1 cellular context compared by ENCODE assay signal in the genomic region with DNA sequence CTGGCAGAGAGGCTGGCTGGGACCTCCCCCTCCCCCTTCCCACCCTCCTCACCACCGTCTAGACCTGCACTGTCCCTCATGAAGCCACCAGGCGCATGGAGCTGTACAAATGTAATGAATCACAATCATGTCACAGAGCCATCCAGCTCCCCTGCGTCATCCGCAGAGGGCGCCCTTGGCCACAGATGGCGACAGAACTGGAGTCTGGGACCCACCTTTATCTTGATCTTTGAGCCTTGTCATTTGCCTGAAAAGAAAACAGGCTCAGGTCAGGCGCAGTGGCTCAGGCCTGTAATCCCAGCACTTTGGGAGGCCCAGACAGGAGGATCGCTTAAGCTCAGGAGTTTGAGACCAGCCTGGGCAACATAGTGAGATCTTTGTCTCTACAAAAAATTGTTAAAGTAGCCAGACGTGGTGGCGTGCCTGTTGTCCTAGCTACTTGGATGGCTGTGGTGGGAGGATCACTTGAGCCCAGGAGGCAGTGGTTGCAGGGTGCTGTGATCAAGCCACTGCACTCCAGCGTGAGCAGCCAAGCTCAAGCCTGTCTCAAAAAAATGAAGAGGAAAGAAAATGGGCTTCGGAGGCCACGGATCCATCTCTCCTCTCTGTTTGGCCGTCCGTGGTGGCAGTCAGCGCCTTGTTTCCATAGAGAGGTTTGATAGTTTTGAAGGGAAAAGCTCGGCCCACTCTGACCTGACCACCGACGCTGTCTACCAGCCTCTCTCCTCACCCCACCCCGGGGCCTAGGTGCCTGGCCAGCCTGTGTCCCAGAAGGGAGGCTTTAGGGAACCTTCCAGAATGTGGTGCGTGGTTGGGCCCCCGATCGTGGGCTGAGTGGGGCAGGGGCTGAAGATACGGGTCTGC.
TF ChIP-seq lines count a peak whose summit lies in the region.

No MANE protein-coding gene starts in this region.

TF ChIP-seq in K562, 482 proteins besides CTCF, POLR2A, EP300 and RAD21 (continued from another document and continues in another):
- TF ChIP-seq, protein P1, sequence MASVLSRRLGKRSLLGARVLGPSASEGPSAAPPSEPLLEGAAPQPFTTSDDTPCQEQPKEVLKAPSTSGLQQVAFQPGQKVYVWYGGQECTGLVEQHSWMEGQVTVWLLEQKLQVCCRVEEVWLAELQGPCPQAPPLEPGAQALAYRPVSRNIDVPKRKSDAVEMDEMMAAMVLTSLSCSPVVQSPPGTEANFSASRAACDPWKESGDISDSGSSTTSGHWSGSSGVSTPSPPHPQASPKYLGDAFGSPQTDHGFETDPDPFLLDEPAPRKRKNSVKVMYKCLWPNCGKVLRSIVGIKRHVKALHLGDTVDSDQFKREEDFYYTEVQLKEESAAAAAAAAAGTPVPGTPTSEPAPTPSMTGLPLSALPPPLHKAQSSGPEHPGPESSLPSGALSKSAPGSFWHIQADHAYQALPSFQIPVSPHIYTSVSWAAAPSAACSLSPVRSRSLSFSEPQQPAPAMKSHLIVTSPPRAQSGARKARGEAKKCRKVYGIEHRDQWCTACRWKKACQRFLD (CRISPR knock-in tag; IDR thresholded peaks at IDR 0.05): no peak
- TF ChIP-seq PHF21A (IDR thresholded peaks at IDR 0.05; ENCODE audit: borderline replicate concordance, low read depth) (no peak), PCBP2 (IDR thresholded peaks at IDR 0.05; ENCODE audit: low read depth, low read length, poor library complexity, severe bottlenecking) (no peak), XRCC4 (IDR thresholded peaks at IDR 0.05; ENCODE audit: extremely low read depth, insufficient read depth, insufficient read length) (no peak), RBM22 (IDR thresholded peaks at IDR 0.05; ENCODE audit: low read depth, low read length, poor library complexity, severe bottlenecking) (no peak), ZNF57 (CRISPR knock-in tag; IDR thresholded peaks at IDR 0.05) (no peak), ZNF23 (CRISPR knock-in tag; IDR thresholded peaks at IDR 0.05) (no peak), BRD9 (IDR thresholded peaks at IDR 0.05; ENCODE audit: low read depth, partially characterized antibody) (peak; percentile 52), KAT2B (IDR thresholded peaks at IDR 0.05; ENCODE audit: low read depth, low read length) (no peak), LEF1 (IDR thresholded peaks at IDR 0.05) (peak; percentile 63; the same call in 1 of the 2 replicates), DNMT1 (IDR thresholded peaks at IDR 0.05) (no peak), YY1 (IDR thresholded peaks at IDR 0.05; ENCODE audit: borderline replicate concordance in 1 of 3, control insufficient read depth in 1 of 3, extremely low read depth in 1 of 3, insufficient read depth in 3 of 3, insufficient read length in 1 of 3, insufficient replicate concordance in 2 of 3, low read depth in 1 of 3, low read length in 2 of 3) (peak in 1 of 3 experiments; percentile 25), ZNF41 (CRISPR knock-in tag; conservative IDR thresholded peaks at IDR 0.05) (no peak), ZNF79 (CRISPR knock-in tag; IDR thresholded peaks at IDR 0.05; ENCODE audit: low read depth) (no peak), ZNF174 (CRISPR knock-in tag; IDR thresholded peaks at IDR 0.05) (no peak), TARDBP (IDR thresholded peaks at IDR 0.05) (peak; percentile 71; the same call in 1 of the 2 replicates), ZNF224 (CRISPR knock-in tag; IDR thresholded peaks at IDR 0.05) (no peak), SRSF1 (IDR thresholded peaks at IDR 0.05; ENCODE audit: low read depth, low read length) (no peak), CBFA2T2 (conservative IDR thresholded peaks at IDR 0.05) (no peak), MCM5 (IDR thresholded peaks at IDR 0.05; ENCODE audit: low read depth) (no peak), CSDE1 (IDR thresholded peaks at IDR 0.05) (no peak), PHB (CRISPR knock-in tag; IDR thresholded peaks at IDR 0.05) (no peak), SIN3B (IDR thresholded peaks at IDR 0.05; ENCODE audit: low read depth) (no peak), SMAD4 (CRISPR knock-in tag; conservative IDR thresholded peaks at IDR 0.05) (peak; percentile 85), PPARD (CRISPR knock-in tag; IDR thresholded peaks at IDR 0.05) (no peak), MTA3 (IDR thresholded peaks at IDR 0.05; ENCODE audit: borderline replicate concordance) (peak; percentile 69; the same call in 1 of the 2 replicates), TCFL5 (CRISPR knock-in tag; conservative IDR thresholded peaks at IDR 0.05) (no peak), LCOR (CRISPR knock-in tag; IDR thresholded peaks at IDR 0.05) (no peak), MIER1 (IDR thresholded peaks at IDR 0.05; ENCODE audit: low read depth) (no peak), NCOA2 (IDR thresholded peaks at IDR 0.05; ENCODE audit: partially characterized antibody in 2 of 2) (no peak), NR2F6 (CRISPR knock-in tag; IDR thresholded peaks at IDR 0.05) (no peak), SMAD2 (IDR thresholded peaks at IDR 0.05; ENCODE audit: low read depth, low read length) (no peak), CC2D1A (IDR thresholded peaks at IDR 0.05) (peak; percentile 79), ZNF274 (IDR thresholded peaks at IDR 0.05; ENCODE audit: borderline replicate concordance, low read depth, low read length) (no peak), NBN (IDR thresholded peaks at IDR 0.05; ENCODE audit: low read depth) (peak; percentile 58; the same call in 1 of the 2 replicates), JUN (IDR thresholded peaks at IDR 0.05; ENCODE audit: borderline replicate concordance, low read depth, low read length) (peak; percentile 69; the same call in 1 of the 2 replicates), JUN (CRISPR knock-in tag; IDR thresholded peaks at IDR 0.05; ENCODE audit: borderline replicate concordance) (no peak), CREB1 (IDR thresholded peaks at IDR 0.05) (peak; percentile 74; the same call in 1 of the 2 replicates), CREB1 (CRISPR knock-in tag; IDR thresholded peaks at IDR 0.05) (peak; percentile 88)
- TF ChIP-seq, protein P2, sequence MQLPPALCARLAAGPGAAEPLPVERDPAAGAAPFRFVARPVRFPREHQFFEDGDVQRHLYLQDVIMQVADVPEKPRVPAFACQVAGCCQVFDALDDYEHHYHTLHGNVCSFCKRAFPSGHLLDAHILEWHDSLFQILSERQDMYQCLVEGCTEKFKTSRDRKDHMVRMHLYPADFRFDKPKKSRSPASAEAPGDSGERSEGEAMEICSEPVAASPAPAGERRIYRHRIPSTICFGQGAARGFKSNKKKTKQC (CRISPR knock-in tag; IDR thresholded peaks at IDR 0.05): no peak
- TF ChIP-seq, protein P3, sequence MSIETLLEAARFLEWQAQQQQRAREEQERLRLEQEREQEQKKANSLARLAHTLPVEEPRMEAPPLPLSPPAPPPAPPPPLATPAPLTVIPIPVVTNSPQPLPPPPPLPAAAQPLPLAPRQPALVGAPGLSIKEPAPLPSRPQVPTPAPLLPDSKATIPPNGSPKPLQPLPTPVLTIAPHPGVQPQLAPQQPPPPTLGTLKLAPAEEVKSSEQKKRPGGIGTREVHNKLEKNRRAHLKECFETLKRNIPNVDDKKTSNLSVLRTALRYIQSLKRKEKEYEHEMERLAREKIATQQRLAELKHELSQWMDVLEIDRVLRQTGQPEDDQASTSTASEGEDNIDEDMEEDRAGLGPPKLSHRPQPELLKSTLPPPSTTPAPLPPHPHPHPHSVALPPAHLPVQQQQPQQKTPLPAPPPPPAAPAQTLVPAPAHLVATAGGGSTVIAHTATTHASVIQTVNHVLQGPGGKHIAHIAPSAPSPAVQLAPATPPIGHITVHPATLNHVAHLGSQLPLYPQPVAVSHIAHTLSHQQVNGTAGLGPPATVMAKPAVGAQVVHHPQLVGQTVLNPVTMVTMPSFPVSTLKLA (conservative IDR thresholded peaks at IDR 0.05): peak in 1 of 2 experiments; percentile 56; a peak in 1 of 4 replicates
- TF ChIP-seq, protein P4, sequence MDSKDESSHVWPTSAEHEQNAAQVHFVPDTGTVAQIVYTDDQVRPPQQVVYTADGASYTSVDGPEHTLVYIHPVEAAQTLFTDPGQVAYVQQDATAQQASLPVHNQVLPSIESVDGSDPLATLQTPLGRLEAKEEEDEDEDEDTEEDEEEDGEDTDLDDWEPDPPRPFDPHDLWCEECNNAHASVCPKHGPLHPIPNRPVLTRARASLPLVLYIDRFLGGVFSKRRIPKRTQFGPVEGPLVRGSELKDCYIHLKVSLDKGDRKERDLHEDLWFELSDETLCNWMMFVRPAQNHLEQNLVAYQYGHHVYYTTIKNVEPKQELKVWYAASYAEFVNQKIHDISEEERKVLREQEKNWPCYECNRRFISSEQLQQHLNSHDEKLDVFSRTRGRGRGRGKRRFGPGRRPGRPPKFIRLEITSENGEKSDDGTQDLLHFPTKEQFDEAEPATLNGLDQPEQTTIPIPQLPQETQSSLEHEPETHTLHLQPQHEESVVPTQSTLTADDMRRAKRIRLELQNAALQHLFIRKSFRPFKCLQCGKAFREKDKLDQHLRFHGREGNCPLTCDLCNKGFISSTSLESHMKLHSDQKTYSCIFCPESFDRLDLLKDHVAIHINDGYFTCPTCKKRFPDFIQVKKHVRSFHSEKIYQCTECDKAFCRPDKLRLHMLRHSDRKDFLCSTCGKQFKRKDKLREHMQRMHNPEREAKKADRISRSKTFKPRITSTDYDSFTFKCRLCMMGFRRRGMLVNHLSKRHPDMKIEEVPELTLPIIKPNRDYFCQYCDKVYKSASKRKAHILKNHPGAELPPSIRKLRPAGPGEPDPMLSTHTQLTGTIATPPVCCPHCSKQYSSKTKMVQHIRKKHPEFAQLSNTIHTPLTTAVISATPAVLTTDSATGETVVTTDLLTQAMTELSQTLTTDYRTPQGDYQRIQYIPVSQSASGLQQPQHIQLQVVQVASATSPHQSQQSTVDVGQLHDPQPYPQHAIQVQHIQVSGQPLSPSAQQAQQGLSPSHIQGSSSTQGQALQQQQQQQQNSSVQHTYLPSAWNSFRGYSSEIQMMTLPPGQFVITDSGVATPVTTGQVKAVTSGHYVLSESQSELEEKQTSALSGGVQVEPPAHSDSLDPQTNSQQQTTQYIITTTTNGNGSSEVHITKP (IDR thresholded peaks at IDR 0.05; ENCODE audit: partially characterized antibody): no peak
- TF ChIP-seq, protein P5, sequence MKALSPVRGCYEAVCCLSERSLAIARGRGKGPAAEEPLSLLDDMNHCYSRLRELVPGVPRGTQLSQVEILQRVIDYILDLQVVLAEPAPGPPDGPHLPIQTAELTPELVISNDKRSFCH (CRISPR knock-in tag; IDR thresholded peaks at IDR 0.05): no peak
- TF ChIP-seq, protein P5 (tag; IDR thresholded peaks at IDR 0.05): no peak
- TF ChIP-seq, protein P6, sequence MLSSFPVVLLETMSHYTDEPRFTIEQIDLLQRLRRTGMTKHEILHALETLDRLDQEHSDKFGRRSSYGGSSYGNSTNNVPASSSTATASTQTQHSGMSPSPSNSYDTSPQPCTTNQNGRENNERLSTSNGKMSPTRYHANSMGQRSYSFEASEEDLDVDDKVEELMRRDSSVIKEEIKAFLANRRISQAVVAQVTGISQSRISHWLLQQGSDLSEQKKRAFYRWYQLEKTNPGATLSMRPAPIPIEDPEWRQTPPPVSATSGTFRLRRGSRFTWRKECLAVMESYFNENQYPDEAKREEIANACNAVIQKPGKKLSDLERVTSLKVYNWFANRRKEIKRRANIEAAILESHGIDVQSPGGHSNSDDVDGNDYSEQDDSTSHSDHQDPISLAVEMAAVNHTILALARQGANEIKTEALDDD (IDR thresholded peaks at IDR 0.05): no peak; the same call in 1 of the 2 replicates
- TF ChIP-seq, protein P7, sequence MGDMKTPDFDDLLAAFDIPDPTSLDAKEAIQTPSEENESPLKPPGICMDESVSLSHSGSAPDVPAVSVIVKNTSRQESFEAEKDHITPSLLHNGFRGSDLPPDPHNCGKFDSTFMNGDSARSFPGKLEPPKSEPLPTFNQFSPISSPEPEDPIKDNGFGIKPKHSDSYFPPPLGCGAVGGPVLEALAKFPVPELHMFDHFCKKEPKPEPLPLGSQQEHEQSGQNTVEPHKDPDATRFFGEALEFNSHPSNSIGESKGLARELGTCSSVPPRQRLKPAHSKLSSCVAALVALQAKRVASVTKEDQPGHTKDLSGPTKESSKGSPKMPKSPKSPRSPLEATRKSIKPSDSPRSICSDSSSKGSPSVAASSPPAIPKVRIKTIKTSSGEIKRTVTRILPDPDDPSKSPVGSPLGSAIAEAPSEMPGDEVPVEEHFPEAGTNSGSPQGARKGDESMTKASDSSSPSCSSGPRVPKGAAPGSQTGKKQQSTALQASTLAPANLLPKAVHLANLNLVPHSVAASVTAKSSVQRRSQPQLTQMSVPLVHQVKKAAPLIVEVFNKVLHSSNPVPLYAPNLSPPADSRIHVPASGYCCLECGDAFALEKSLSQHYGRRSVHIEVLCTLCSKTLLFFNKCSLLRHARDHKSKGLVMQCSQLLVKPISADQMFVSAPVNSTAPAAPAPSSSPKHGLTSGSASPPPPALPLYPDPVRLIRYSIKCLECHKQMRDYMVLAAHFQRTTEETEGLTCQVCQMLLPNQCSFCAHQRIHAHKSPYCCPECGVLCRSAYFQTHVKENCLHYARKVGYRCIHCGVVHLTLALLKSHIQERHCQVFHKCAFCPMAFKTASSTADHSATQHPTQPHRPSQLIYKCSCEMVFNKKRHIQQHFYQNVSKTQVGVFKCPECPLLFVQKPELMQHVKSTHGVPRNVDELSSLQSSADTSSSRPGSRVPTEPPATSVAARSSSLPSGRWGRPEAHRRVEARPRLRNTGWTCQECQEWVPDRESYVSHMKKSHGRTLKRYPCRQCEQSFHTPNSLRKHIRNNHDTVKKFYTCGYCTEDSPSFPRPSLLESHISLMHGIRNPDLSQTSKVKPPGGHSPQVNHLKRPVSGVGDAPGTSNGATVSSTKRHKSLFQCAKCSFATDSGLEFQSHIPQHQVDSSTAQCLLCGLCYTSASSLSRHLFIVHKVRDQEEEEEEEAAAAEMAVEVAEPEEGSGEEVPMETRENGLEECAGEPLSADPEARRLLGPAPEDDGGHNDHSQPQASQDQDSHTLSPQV (IDR thresholded peaks at IDR 0.05): no peak
- TF ChIP-seq, protein P8, sequence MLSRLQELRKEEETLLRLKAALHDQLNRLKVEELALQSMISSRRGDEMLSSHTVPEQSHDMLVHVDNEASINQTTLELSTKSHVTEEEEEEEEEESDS (CRISPR knock-in tag; IDR thresholded peaks at IDR 0.05): no peak
- TF ChIP-seq, protein P9, sequence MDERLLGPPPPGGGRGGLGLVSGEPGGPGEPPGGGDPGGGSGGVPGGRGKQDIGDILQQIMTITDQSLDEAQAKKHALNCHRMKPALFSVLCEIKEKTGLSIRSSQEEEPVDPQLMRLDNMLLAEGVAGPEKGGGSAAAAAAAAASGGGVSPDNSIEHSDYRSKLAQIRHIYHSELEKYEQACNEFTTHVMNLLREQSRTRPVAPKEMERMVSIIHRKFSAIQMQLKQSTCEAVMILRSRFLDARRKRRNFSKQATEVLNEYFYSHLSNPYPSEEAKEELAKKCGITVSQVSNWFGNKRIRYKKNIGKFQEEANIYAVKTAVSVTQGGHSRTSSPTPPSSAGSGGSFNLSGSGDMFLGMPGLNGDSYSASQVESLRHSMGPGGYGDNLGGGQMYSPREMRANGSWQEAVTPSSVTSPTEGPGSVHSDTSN (CRISPR knock-in tag; IDR thresholded peaks at IDR 0.05; ENCODE audit: low read depth): 0 out of 2 replicates have a peak, but pooled peaks have one; percentile 25
- TF ChIP-seq, protein P9 (tag; conservative IDR thresholded peaks at IDR 0.05; ENCODE audit: low read depth): peak; percentile 97
